Comparison of ENCODE assay signal across 9 cellular contexts in genomic region chr4:6732441-6733357, GRCh38. TPM values are rescaled to one million over a fixed set of nuclear protein-coding genes. Genes with fewer than 3 reads are reported as not detected.
A peak's percentile ranks its signal among the peaks of the same experiment; 100 is the strongest.
DNase-seq lines count a peak whose midpoint lies in the region; ATAC-seq and TF ChIP-seq lines count a peak whose summit lies in the region.
"Had no signal": no experiment of that assay in that cellular context is flagged by ENCODE, and none has a peak within 500 bp of the region (broad histone marks: within the 10 kb centered on the region; RNA-seq: fewer than 3 reads in every experiment).

No MANE protein-coding gene starts in this region.

- no peak overlapping the region for H3K4me3 ChIP-seq in SK-N-SH (ENCODE audit: low read depth in 2 of 2, low read length in 1 of 2)

- peak; percentile 88 for ATAC-seq in foreskin keratinocyte
- no peak for ATAC-seq in WTC11

- no peak for TF ChIP-seq CTCF in Calu3 (IDR thresholded peaks at IDR 0.05; ENCODE audit: unreplicated experiment)
- TF ChIP-seq CTCF in SK-N-SH (IDR thresholded peaks at IDR 0.05): no peak
- TF ChIP-seq CTCF in foreskin keratinocyte (conservative IDR thresholded peaks at IDR 0.05): peak; percentile 8
- no peak for TF ChIP-seq CTCF in WTC11 (IDR thresholded peaks at IDR 0.05)

- no peaks in the 10 kb centered on the region for H3K9me2 ChIP-seq in SK-N-SH

- H3K36me3 ChIP-seq in SK-N-SH (replicated peaks in 1 of 2; ENCODE audit: control insufficient read depth in 1 of 2, insufficient read depth in 2 of 2, low read length in 1 of 2): no peaks in the 10 kb centered on the region

- peak overlapping the region; percentile 71; the same call in 1 of the 2 replicates for H2AFZ ChIP-seq in SK-N-SH (ENCODE audit: low read depth)

- no peaks in the 10 kb centered on the region for H3K9me3 ChIP-seq in SK-N-SH

- DNase-seq in Calu3 (peak; percentile 56), SK-N-SH (peak; percentile 6), foreskin keratinocyte (peak in 1 of 2 donors; percentile 57), posterior cingulate gyrus (peak in 9 of 10 donors; percentile 43 to 96 (median 71)), middle frontal gyrus (ENCODE audit: extremely low spot score, low spot score) (no peak), DMS79 treated with DMSO at 0.1 percent for 48 hours (lab: John Stamatoyannopoulos, UW) (no peak), ecto neural progenitor cell (ENCODE audit: low spot score) (no peak), WTC11 (ENCODE audit: low spot score) (no peak)
- DNase-seq: SIG-M5 had no signal

- CTCF ChIA-PET in Calu3 (lab: Charles Lee) (interaction anchor here (0.6 kb wide), 1 partner anchor 11 kb away, joined by 4 read pairs; no protein-coding TSS in a partner anchor), SK-N-SH (lab: Yijun Ruan, JAX) (interaction anchor here (0.8 kb wide), 1 partner anchor 12 kb away, joined by 3 read pairs; no protein-coding TSS in a partner anchor), WTC11 (lab: Charles Lee) (interaction anchor here (1.2 kb wide), 1 partner anchor 12 kb away, joined by 3 read pairs; no protein-coding TSS in a partner anchor)

- H3K4me1 Mint-ChIP-seq in Calu3 (ENCODE audit: low read depth, unreplicated experiment) (no peaks in the 10 kb centered on the region), WTC11 (peaks cover 16% of the 10 kb centered on the region)

- H3K9ac ChIP-seq in SK-N-SH: no peak overlapping the region

- no peak for TF ChIP-seq RAD21 in SK-N-SH (IDR thresholded peaks at IDR 0.05; ENCODE audit: low read length)

- intact Hi-C loops in Calu3 (cut with micrococcal nuclease; ENCODE audit: unreplicated experiment): no loop called here
- intact Hi-C loops in posterior cingulate gyrus (cut with DNase I): no loop called here

- H3K27me3 ChIP-seq in SK-N-SH (ENCODE audit: insufficient read depth): no peaks in the 10 kb centered on the region
- H3K27me3 ChIP-seq in foreskin keratinocyte: no peaks in the 10 kb centered on the region

- no peaks in the 10 kb centered on the region for H3F3A ChIP-seq in SK-N-SH (replicated peaks; ENCODE audit: insufficient read depth)

- peaks cover 5% of the 10 kb centered on the region for H3K36me3 Mint-ChIP-seq in Calu3 (ENCODE audit: insufficient read depth, unreplicated experiment)
- no peaks in the 10 kb centered on the region for H3K36me3 Mint-ChIP-seq in WTC11

- WGBS in SK-N-SH (ENCODE audit: low lambda C conversion rate): 54% methylated on average over 10 of the region's 21 CpGs

- no peak for TF ChIP-seq EP300 in SK-N-SH (IDR thresholded peaks at IDR 0.05; ENCODE audit: borderline replicate concordance in 1 of 2, low read depth in 1 of 2, low read length in 1 of 2)

- no peak overlapping the region for H3K27ac ChIP-seq in SK-N-SH (ENCODE audit: low read depth in 2 of 2, low read length in 1 of 2)
- peak overlapping the region; percentile 47 for H3K27ac ChIP-seq in foreskin keratinocyte

- no peaks in the 10 kb centered on the region for H4K20me1 ChIP-seq in SK-N-SH (ENCODE audit: insufficient read depth)

- no TSS peak for BruUV-seq in Calu3 (replicated peaks; lab: Mats Ljungman, UMichigan)

- H3K4me1 ChIP-seq in SK-N-SH (ENCODE audit: control insufficient read depth in 1 of 2, insufficient read depth in 2 of 2, low read depth in 1 of 2, low read length in 1 of 2): no peaks in the 10 kb centered on the region
- H3K4me1 ChIP-seq in foreskin keratinocyte: peaks cover 6% of the 10 kb centered on the region

- H3K27me3 Mint-ChIP-seq in Calu3 (ENCODE audit: unreplicated experiment): no peaks in the 10 kb centered on the region
- no peaks in the 10 kb centered on the region; the same call in 1 of the 2 replicates for H3K27me3 Mint-ChIP-seq in WTC11 (ENCODE audit: low read depth)

- no peak overlapping the region for H3K27ac Mint-ChIP-seq in Calu3 (ENCODE audit: unreplicated experiment)
- H3K27ac Mint-ChIP-seq in WTC11: no peak overlapping the region

- H3K4me2 ChIP-seq in SK-N-SH: no peak overlapping the region

- no peaks in the 10 kb centered on the region for H3K9me3 Mint-ChIP-seq in Calu3 (ENCODE audit: low read depth, unreplicated experiment)
- no peaks in the 10 kb centered on the region for H3K9me3 Mint-ChIP-seq in WTC11

- POLR2A ChIA-PET in SK-N-SH (lab: Yijun Ruan, JAX) (no interaction called here), WTC11 (lab: Charles Lee) (no interaction called here)

- no peaks in the 10 kb centered on the region for H3K79me2 ChIP-seq in SK-N-SH (ENCODE audit: insufficient read depth)

- no peak overlapping the region for H3K4me3 Mint-ChIP-seq in Calu3 (ENCODE audit: low read depth, unreplicated experiment)
- no peak overlapping the region for H3K4me3 Mint-ChIP-seq in WTC11

TF ChIP-seq in SK-N-SH, 30 proteins besides CTCF, POLR2A, EP300 and RAD21 (continues in another document):
- TF ChIP-seq FOXJ3 (CRISPR knock-in tag; IDR thresholded peaks at IDR 0.05): no peak
- TF ChIP-seq SIN3A (IDR thresholded peaks at IDR 0.05; ENCODE audit: borderline replicate concordance, low read depth, low read length): no peak
- no peak for TF ChIP-seq RCOR1 (IDR thresholded peaks at IDR 0.05; ENCODE audit: low read length)
- no peak for TF ChIP-seq GABPA (IDR thresholded peaks at IDR 0.05; ENCODE audit: low read depth)
- TF ChIP-seq YY1 (IDR thresholded peaks at IDR 0.05; ENCODE audit: low read depth): no peak
- TF ChIP-seq SMC3 (IDR thresholded peaks at IDR 0.05; ENCODE audit: low read depth, low read length): no peak
- no peak for TF ChIP-seq MAX (IDR thresholded peaks at IDR 0.05; ENCODE audit: low read depth)
- no peak for TF ChIP-seq NRF1 (IDR thresholded peaks at IDR 0.05; ENCODE audit: low read depth, low read length)

TF ChIP-seq in WTC11, 78 proteins besides CTCF, POLR2A, EP300 and RAD21 (continues in another document):
- TF ChIP-seq, protein P1, sequence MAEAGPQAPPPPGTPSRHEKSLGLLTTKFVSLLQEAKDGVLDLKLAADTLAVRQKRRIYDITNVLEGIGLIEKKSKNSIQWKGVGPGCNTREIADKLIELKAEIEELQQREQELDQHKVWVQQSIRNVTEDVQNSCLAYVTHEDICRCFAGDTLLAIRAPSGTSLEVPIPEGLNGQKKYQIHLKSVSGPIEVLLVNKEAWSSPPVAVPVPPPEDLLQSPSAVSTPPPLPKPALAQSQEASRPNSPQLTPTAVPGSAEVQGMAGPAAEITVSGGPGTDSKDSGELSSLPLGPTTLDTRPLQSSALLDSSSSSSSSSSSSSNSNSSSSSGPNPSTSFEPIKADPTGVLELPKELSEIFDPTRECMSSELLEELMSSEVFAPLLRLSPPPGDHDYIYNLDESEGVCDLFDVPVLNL (CRISPR knock-in tag; IDR thresholded peaks at IDR 0.05; ENCODE audit: borderline replicate concordance, low read depth): no peak
- no peak for TF ChIP-seq TEAD1 (CRISPR knock-in tag; IDR thresholded peaks at IDR 0.05)
- TF ChIP-seq JAZF1 (CRISPR knock-in tag; IDR thresholded peaks at IDR 0.05): no peak
- TF ChIP-seq ETV6 (CRISPR knock-in tag; IDR thresholded peaks at IDR 0.05): no peak
- no peak for TF ChIP-seq GABPB1 (CRISPR knock-in tag; IDR thresholded peaks at IDR 0.05)
- TF ChIP-seq ELF4 (CRISPR knock-in tag; IDR thresholded peaks at IDR 0.05; ENCODE audit: low read depth): no peak
- TF ChIP-seq IRF1 (CRISPR knock-in tag; IDR thresholded peaks at IDR 0.05): no peak

RNA-seq across cellular contexts. Expression of gene BLOC1S4, which starts 16.7 kb away (rescaled TPM):
- total RNA-seq in Calu3 (2022): 9.2 and 13.2 TPM in 2 replicates
- 21.9 and 22.1 TPM in 2 replicates for polyA plus RNA-seq in SK-N-SH (2012; rRNA removed)
- polyA plus RNA-seq in SK-N-SH (2012; cell fraction: cytosol; rRNA removed): 19.1 and 23.7 TPM in 2 replicates
- 11.5 and 13.3 TPM in 2 replicates for polyA plus RNA-seq in SK-N-SH (2012; cell fraction: nucleus; rRNA removed)
- 7.8 and 8.5 TPM in 2 replicates for total RNA-seq in foreskin keratinocyte
- 11.5 and 12.4 TPM in 2 replicates for polyA plus RNA-seq in foreskin keratinocyte
- 21.4 to 23.4 TPM (median 21.9 TPM) in 3 replicates for total RNA-seq in WTC11 (2021)

RNA-seq across cellular contexts. Expression of gene MRFAP1L1, which starts 23.0 kb away (rescaled TPM):
- 31.7 and 33.1 TPM in 2 replicates for total RNA-seq in Calu3 (2022)
- polyA plus RNA-seq in SK-N-SH (2012; rRNA removed): 60.3 and 64.1 TPM in 2 replicates
- polyA plus RNA-seq in SK-N-SH (2012; cell fraction: cytosol; rRNA removed): 76.3 and 97.1 TPM in 2 replicates
- 29.8 and 34.5 TPM in 2 replicates for polyA plus RNA-seq in SK-N-SH (2012; cell fraction: nucleus; rRNA removed)
- 48.2 and 53.9 TPM in 2 replicates for total RNA-seq in foreskin keratinocyte
- polyA plus RNA-seq in foreskin keratinocyte: 45.3 and 49.5 TPM in 2 replicates
- total RNA-seq in WTC11 (2021): 52.0 to 56.9 TPM (median 54.4 TPM) in 3 replicates

RNA-seq across cellular contexts. Expression of gene S100P, which starts 39.0 kb away (rescaled TPM):
- total RNA-seq in Calu3 (2022) (365 and 600 TPM in 2 replicates), foreskin keratinocyte (1.1 TPM in 1 of 2 replicates, not detected in the other), WTC11 (2021) (0.55 TPM in 1 of 3 replicates, not detected in the others)
- polyA plus RNA-seq in SK-N-SH (2012; rRNA removed) (not detected in 2 replicates), foreskin keratinocyte (0.27 TPM in 1 of 2 replicates, not detected in the other)
- not detected in 2 replicates for polyA plus RNA-seq in SK-N-SH (2012; cell fraction: cytosol; rRNA removed)
- 0.25 TPM in 1 of 2 replicates, not detected in the other for polyA plus RNA-seq in SK-N-SH (2012; cell fraction: nucleus; rRNA removed)

RNA-seq across cellular contexts. Expression of gene KIAA0232, which starts 49.8 kb away (rescaled TPM):
- total RNA-seq in Calu3 (2022): 17.4 and 17.7 TPM in 2 replicates
- 5.7 and 7.7 TPM in 2 replicates for polyA plus RNA-seq in SK-N-SH (2012; rRNA removed)
- 7.1 and 7.2 TPM in 2 replicates for polyA plus RNA-seq in SK-N-SH (2012; cell fraction: cytosol; rRNA removed)
- 4.6 and 9.7 TPM in 2 replicates for polyA plus RNA-seq in SK-N-SH (2012; cell fraction: nucleus; rRNA removed)
- total RNA-seq in foreskin keratinocyte: 10.1 and 10.5 TPM in 2 replicates
- 2.1 and 2.2 TPM in 2 replicates for polyA plus RNA-seq in foreskin keratinocyte
- 18.5 to 23.2 TPM (median 21.0 TPM) in 3 replicates for total RNA-seq in WTC11 (2021)

Comparison
In these comparisons a context has a peak if more than half of its experiments do, and no peak if none do; other contexts are left out.
1. DNase-seq: peak in Calu3 (single experiment), SK-N-SH (single experiment) and posterior cingulate gyrus (9 of 10); none in middle frontal gyrus (single experiment), DMS79 treated with DMSO at 0.1 percent for 48 hours (single experiment), ecto neural progenitor cell (single experiment) and WTC11 (single experiment).
2. RNA of gene S100P, which starts 39.0 kb away (total RNA-seq): 365 to 600 TPM in Calu3; 0.55 TPM in WTC11 and 1.1 TPM in foreskin keratinocyte; every median in the first group is over 100 times any median in the second.